ENCODE assay signal across 8 cellular contexts in the genomic region with DNA sequence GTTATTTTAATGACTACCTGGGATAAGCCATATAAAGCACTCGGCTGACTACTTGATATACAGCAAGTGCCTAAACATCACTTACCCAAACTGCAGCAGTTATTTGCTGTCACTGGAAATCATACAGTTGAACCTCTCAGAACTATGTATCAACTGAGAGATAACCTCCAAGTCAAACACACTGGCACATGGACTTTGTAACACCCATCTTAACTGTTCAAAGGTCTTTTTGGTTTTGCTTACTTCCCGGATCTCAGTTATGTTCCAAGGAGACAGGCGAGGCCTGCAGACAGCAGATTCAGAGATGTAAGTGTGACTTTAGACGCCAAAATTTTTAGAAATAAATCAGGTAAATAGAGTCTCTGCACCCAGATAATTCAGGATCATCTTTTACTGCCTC. TPM values are rescaled to one million over a fixed set of nuclear protein-coding genes. Genes with fewer than 3 reads are reported as not detected.
A peak's percentile ranks its signal among the peaks of the same experiment; 100 is the strongest.
DNase-seq lines count a peak whose midpoint lies in the region; ATAC-seq and TF ChIP-seq lines count a peak whose summit lies in the region.

No MANE protein-coding gene starts in this region.

- H3K79me2 ChIP-seq in KMS-11 (ENCODE audit: insufficient read depth, low read depth), result peaks cover 67% of the 10 kb centered on the region

- peak overlapping the region; percentile 78 for H3K4me3 ChIP-seq in BE2C (ENCODE audit: low read depth, low read length)
- no peak overlapping the region for H3K4me3 ChIP-seq in KMS-11 (IDR thresholded peaks at IDR 0.05; ENCODE audit: insufficient read depth, low read depth, low read length)

- H3K4me3 Mint-ChIP-seq in central memory CD8-positive, alpha-beta T cell, result peak overlapping the region; percentile 89
- peak overlapping the region; percentile 86 to 98 (median 96) for H3K4me3 Mint-ChIP-seq in naive B cell

- no peaks in the 10 kb centered on the region for H3K9me3 Mint-ChIP-seq in central memory CD8-positive, alpha-beta T cell
- H3K9me3 Mint-ChIP-seq in naive B cell, result no peaks in the 10 kb centered on the region

- no peaks in the 10 kb centered on the region for H3K27me3 Mint-ChIP-seq in central memory CD8-positive, alpha-beta T cell
- H3K27me3 Mint-ChIP-seq in naive B cell, result no peaks in the 10 kb centered on the region

- H4K20me1 ChIP-seq in KMS-11 (ENCODE audit: insufficient read depth), result peaks cover 17% of the 10 kb centered on the region; the same call in 1 of the 2 replicates

- H3K4me1 Mint-ChIP-seq in central memory CD8-positive, alpha-beta T cell, result peaks cover 40% of the 10 kb centered on the region
- peaks cover 24 to 64% (median 42%) of the 10 kb centered on the region in 3 donors for H3K4me1 Mint-ChIP-seq in naive B cell

- H3K4me1 ChIP-seq in BE2C (no peaks in the 10 kb centered on the region; the same call in 1 of the 2 replicates), KMS-11 (ENCODE audit: low read depth, poor library complexity, severe bottlenecking) (peaks cover 27% of the 10 kb centered on the region)

- H3K27ac Mint-ChIP-seq in central memory CD8-positive, alpha-beta T cell (ENCODE audit: low read depth), result peak overlapping the region; percentile 87
- H3K27ac Mint-ChIP-seq in naive B cell, result no peak overlapping the region

- no peaks in the 10 kb centered on the region for H3K9me3 ChIP-seq in BE2C

- peaks cover 10% of the 10 kb centered on the region for H3K36me3 Mint-ChIP-seq in central memory CD8-positive, alpha-beta T cell (ENCODE audit: insufficient read depth)
- no peaks in the 10 kb centered on the region for H3K36me3 Mint-ChIP-seq in naive B cell

- H3K36me3 ChIP-seq in BE2C (peaks cover 28% of the 10 kb centered on the region), KMS-11 (ENCODE audit: insufficient read depth) (no peaks in the 10 kb centered on the region)

- no peak overlapping the region for H2AFZ ChIP-seq in KMS-11 (ENCODE audit: low read depth)

- H3K27ac ChIP-seq in KMS-11, result no peak overlapping the region

- ATAC-seq in central memory CD8-positive, alpha-beta T cell (replicated peaks; ENCODE audit: extremely low read depth, poor library complexity, severe bottlenecking), result no peak
- ATAC-seq in naive B cell (ENCODE audit: low read depth in 2 of 2) (no peak), HG03432 (IDR thresholded peaks at IDR 0.05; ENCODE audit: unreplicated experiment) (no peak)

- H3K27me3 ChIP-seq in BE2C (no peaks in the 10 kb centered on the region), KMS-11 (ENCODE audit: insufficient read depth, low read depth) (no peaks in the 10 kb centered on the region)

- no peak for DNase-seq in BE2C
- DNase-seq in central memory CD8-positive, alpha-beta T cell (ENCODE audit: low spot score in 2 of 2), result no peak
- DNase-seq in naive B cell, result no peak
- DNase-seq in NCI-H82 (lab: John Stamatoyannopoulos, UW), result no peak
- DNase-seq in DMS53 treated with DMSO at 0.1 percent for 48 hours (lab: John Stamatoyannopoulos, UW; ENCODE audit: unreplicated experiment), result no peak
- DNase-seq in midbrain (lab: John Stamatoyannopoulos, UW), result no peak

- peak overlapping the region; percentile 53 for H3K4me2 ChIP-seq in KMS-11

- H3K9ac ChIP-seq in KMS-11, result no peak overlapping the region; the same call in 1 of the 2 replicates

- TF ChIP-seq CTCF in BE2C (IDR thresholded peaks at IDR 0.05; ENCODE audit: low read depth, low read length) (no peak), KMS-11 (conservative IDR thresholded peaks at IDR 0.05; ENCODE audit: low read depth, low read length) (no peak)

RNA-seq across cellular contexts. Expression of a gene that starts 1.6 kb away (rescaled TPM):
- polyA plus RNA-seq in BE2C (2012; ENCODE audit: insufficient read depth, insufficient read length, low read depth), result 132 TPM
- polyA plus RNA-seq in naive B cell (ENCODE audit: low read depth in 6 of 6), result 10 to 100 TPM; 33.8 to 64.8 (median 53.3) TPM

RNA-seq across cellular contexts. Expression of a gene that starts 34.6 kb away (rescaled TPM):
- polyA plus RNA-seq in BE2C (2012; ENCODE audit: insufficient read depth, insufficient read length, low read depth), result 24.4 TPM
- polyA plus RNA-seq in naive B cell (ENCODE audit: low read depth in 6 of 6), result 10 to 100 TPM in 1 of 6 donors, 1 to 10 TPM in 5; 6.4 to 19.3 (median 7.2) TPM
